In the genomic region with DNA sequence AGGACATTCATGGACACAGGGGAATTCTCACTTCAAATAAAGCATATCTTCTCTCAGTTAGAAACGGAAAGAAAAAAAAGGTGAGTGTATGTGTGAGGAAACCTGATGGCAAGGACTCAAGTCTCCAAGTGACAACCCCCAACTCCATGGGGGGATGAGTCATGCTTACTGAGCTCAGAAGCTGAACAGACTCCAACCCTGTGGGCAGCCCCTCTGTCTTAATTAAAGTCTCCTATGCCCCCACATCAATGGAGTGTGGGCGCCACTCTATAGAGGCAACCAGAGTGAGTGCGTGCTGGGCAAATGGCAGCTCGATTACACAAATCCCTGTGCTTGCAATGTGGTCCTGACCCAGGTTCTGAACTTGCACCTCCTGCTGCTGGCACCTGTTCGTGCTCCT, we compare ENCODE assay signal across 28 cellular contexts.
DNase-seq lines count a peak whose midpoint lies in the region; ATAC-seq, FAIRE-seq and TF ChIP-seq lines count a peak whose summit lies in the region.
"Had no signal": no experiment of that assay in that cellular context is flagged by ENCODE, and none has a peak within 500 bp of the region (broad histone marks: within the 10 kb centered on the region; RNA-seq: fewer than 3 reads in every experiment).

No MANE protein-coding gene starts in this region.

- no peak overlapping the region for H3K4me3 Mint-ChIP-seq in activated CD8-positive, alpha-beta T cell treated with anti-CD3 and anti-CD28 coated beads for 36 hours
- H3K4me3 Mint-ChIP-seq in activated CD8-positive, alpha-beta T cell treated with anti-CD3 and anti-CD28 coated beads, Interleukin-2, amount 10 ng/mL, durations not matched to agents 7 days and 5 days: no peak overlapping the region
- H3K4me3 Mint-ChIP-seq in activated CD4-positive, alpha-beta T cell treated with anti-CD3 and anti-CD28 coated beads, Interleukin-2, amount 10 ng/mL, durations not matched to agents 24 days and 14 days: no peak overlapping the region

- peak; percentile 32 for FAIRE-seq in bronchial epithelial cell (lab: Jason Lieb, UNC)
- FAIRE-seq: GM18507, HTR-8/SVneo had no signal

- no peaks in the 10 kb centered on the region for H3K27me3 Mint-ChIP-seq in activated CD8-positive, alpha-beta T cell treated with anti-CD3 and anti-CD28 coated beads for 36 hours
- H3K27me3 Mint-ChIP-seq in activated CD8-positive, alpha-beta T cell treated with anti-CD3 and anti-CD28 coated beads, Interleukin-2, amount 10 ng/mL, durations not matched to agents 7 days and 5 days (ENCODE audit: low read depth): no peaks in the 10 kb centered on the region
- H3K27me3 Mint-ChIP-seq in activated CD4-positive, alpha-beta T cell treated with anti-CD3 and anti-CD28 coated beads, Interleukin-2, amount 10 ng/mL, durations not matched to agents 24 days and 14 days: no peaks in the 10 kb centered on the region

- POLR2A ChIA-PET in activated CD8-positive, alpha-beta T cell treated with anti-CD3 and anti-CD28 coated beads for 36 hours (lab: Charles Lee): no interaction called here
- POLR2A ChIA-PET in activated CD8-positive, alpha-beta T cell treated with anti-CD3 and anti-CD28 coated beads, Interleukin-2, amount 10 ng/mL, durations not matched to agents 7 days and 5 days (lab: Charles Lee): no interaction called here

- no peaks in the 10 kb centered on the region for H3K9me3 ChIP-seq in lower lobe of right lung
- H3K9me3 ChIP-seq: SJSA1 had no signal

- ATAC-seq in activated CD8-positive, alpha-beta T cell treated with anti-CD3 and anti-CD28 coated beads for 36 hours: no peak
- no peak for ATAC-seq in activated CD8-positive, alpha-beta T cell treated with anti-CD3 and anti-CD28 coated beads, Interleukin-2, amount 10 ng/mL, durations not matched to agents 7 days and 5 days
- no peak for ATAC-seq in lower lobe of right lung
- ATAC-seq: Right ventricle myocardium inferior had no signal

- H3K4me1 ChIP-seq in lower lobe of right lung: no peaks in the 10 kb centered on the region
- H3K4me1 ChIP-seq: SJSA1 had no signal

- TF ChIP-seq CTCF in activated CD8-positive, alpha-beta T cell treated with anti-CD3 and anti-CD28 coated beads for 36 hours (IDR thresholded peaks at IDR 0.05): no peak
- TF ChIP-seq CTCF in NB4 (IDR thresholded peaks at IDR 0.05; ENCODE audit: low read depth, low read length) (no peak), bronchial epithelial cell (IDR thresholded peaks at IDR 0.05; ENCODE audit: insufficient read depth, low read length, severe bottlenecking) (no peak), lower lobe of right lung (IDR thresholded peaks at IDR 0.05) (no peak)

- no peak overlapping the region for H3K27ac Mint-ChIP-seq in activated CD8-positive, alpha-beta T cell treated with anti-CD3 and anti-CD28 coated beads for 36 hours
- no peak overlapping the region for H3K27ac Mint-ChIP-seq in activated CD8-positive, alpha-beta T cell treated with anti-CD3 and anti-CD28 coated beads, Interleukin-2, amount 10 ng/mL, durations not matched to agents 7 days and 5 days
- no peak overlapping the region for H3K27ac Mint-ChIP-seq in activated CD4-positive, alpha-beta T cell treated with anti-CD3 and anti-CD28 coated beads, Interleukin-2, amount 10 ng/mL, durations not matched to agents 24 days and 14 days

- no peak overlapping the region for H3K27ac ChIP-seq in lower lobe of right lung
- H3K27ac ChIP-seq: PC-9, SJSA1 had no signal

- H3K36me3 Mint-ChIP-seq in activated CD8-positive, alpha-beta T cell treated with anti-CD3 and anti-CD28 coated beads for 36 hours (ENCODE audit: low read depth): no peaks in the 10 kb centered on the region
- H3K36me3 Mint-ChIP-seq in activated CD8-positive, alpha-beta T cell treated with anti-CD3 and anti-CD28 coated beads, Interleukin-2, amount 10 ng/mL, durations not matched to agents 7 days and 5 days (ENCODE audit: low read depth): no peaks in the 10 kb centered on the region
- no peaks in the 10 kb centered on the region for H3K36me3 Mint-ChIP-seq in activated CD4-positive, alpha-beta T cell treated with anti-CD3 and anti-CD28 coated beads, Interleukin-2, amount 10 ng/mL, durations not matched to agents 24 days and 14 days (ENCODE audit: low read depth)

- DNase-seq in activated CD8-positive, alpha-beta T cell treated with anti-CD3 and anti-CD28 coated beads for 36 hours: peak; percentile 5
- no peak for DNase-seq in activated CD8-positive, alpha-beta T cell treated with anti-CD3 and anti-CD28 coated beads, Interleukin-2, amount 10 ng/mL, durations not matched to agents 7 days and 5 days
- DNase-seq in NB4 (ENCODE audit: low read depth) (peak; percentile 31), bronchial epithelial cell (ENCODE audit: low read depth) (no peak), NCI-H510A treated with DMSO at 0.1 percent for 48 hours (lab: John Stamatoyannopoulos, UW) (no peak), lower lobe of right lung (no peak)
- no peak for DNase-seq in activated CD4-positive, alpha-beta T cell treated with anti-CD3 and anti-CD28 coated beads, Interleukin-2, amount 10 ng/mL, durations not matched to agents 24 days and 14 days
- DNase-seq: 8988T; ACHN; Calu3; DMS79 treated with DMSO at 0.1 percent for 48 hours; H7; KBM-7; MM.1S; NCI-H1048; NCI-H1417; NCI-H1694; NCI-H2029 treated with DMSO at 0.1 percent for 48 hours; NCI-H2171; NCI-H226; NCI-H524; NCI-H774; NK-92 treated with Interleukin-12 subunit alpha and Interleukin-12 subunit beta, amount 100 ng/mL, for 24 hours; PC-9 had no signal

- H3K4me3 ChIP-seq in NB4 (ENCODE audit: low read depth, low read length) (no peak overlapping the region), bronchial epithelial cell (ENCODE audit: low read depth, low read length) (no peak overlapping the region), lower lobe of right lung (no peak overlapping the region)
- H3K4me3 ChIP-seq: PC-9, SJSA1 had no signal

- H3K27me3 ChIP-seq in bronchial epithelial cell (ENCODE audit: control insufficient read depth, insufficient read depth, low read length) (no peaks in the 10 kb centered on the region), lower lobe of right lung (ENCODE audit: low read depth) (no peaks in the 10 kb centered on the region)
- H3K27me3 ChIP-seq: SJSA1 had no signal

- CTCF ChIA-PET in activated CD8-positive, alpha-beta T cell treated with anti-CD3 and anti-CD28 coated beads for 36 hours (lab: Charles Lee): no interaction called here
- CTCF ChIA-PET in activated CD8-positive, alpha-beta T cell treated with anti-CD3 and anti-CD28 coated beads, Interleukin-2, amount 10 ng/mL, durations not matched to agents 7 days and 5 days (lab: Charles Lee): no interaction called here

- TF ChIP-seq POLR2A in NB4 (IDR thresholded peaks at IDR 0.05; ENCODE audit: extremely low read depth, insufficient read length): no peak

- H3K36me3 ChIP-seq in bronchial epithelial cell (ENCODE audit: control insufficient read depth, insufficient read depth, low read length): no peaks in the 10 kb centered on the region
- no peaks in the 10 kb centered on the region for H3K36me3 ChIP-seq in lower lobe of right lung
- H3K36me3 ChIP-seq: SJSA1 had no signal

- intact Hi-C loops in activated CD8-positive, alpha-beta T cell treated with anti-CD3 and anti-CD28 coated beads for 36 hours (cut with micrococcal nuclease): no loop called here
- intact Hi-C loops in lower lobe of right lung (cut with DNase I): no loop called here
- intact Hi-C loops in activated CD4-positive, alpha-beta T cell treated with anti-CD3 and anti-CD28 coated beads, Interleukin-2, amount 10 ng/mL, durations not matched to agents 24 days and 14 days (cut with micrococcal nuclease): no loop called here

- no peaks in the 10 kb centered on the region for H3K9me3 Mint-ChIP-seq in activated CD8-positive, alpha-beta T cell treated with anti-CD3 and anti-CD28 coated beads for 36 hours
- H3K9me3 Mint-ChIP-seq in activated CD8-positive, alpha-beta T cell treated with anti-CD3 and anti-CD28 coated beads, Interleukin-2, amount 10 ng/mL, durations not matched to agents 7 days and 5 days (ENCODE audit: insufficient read depth): no peaks in the 10 kb centered on the region
- no peaks in the 10 kb centered on the region for H3K9me3 Mint-ChIP-seq in activated CD4-positive, alpha-beta T cell treated with anti-CD3 and anti-CD28 coated beads, Interleukin-2, amount 10 ng/mL, durations not matched to agents 24 days and 14 days

- H3K4me1 Mint-ChIP-seq in activated CD8-positive, alpha-beta T cell treated with anti-CD3 and anti-CD28 coated beads for 36 hours (ENCODE audit: low read depth): no peaks in the 10 kb centered on the region
- no peaks in the 10 kb centered on the region for H3K4me1 Mint-ChIP-seq in activated CD8-positive, alpha-beta T cell treated with anti-CD3 and anti-CD28 coated beads, Interleukin-2, amount 10 ng/mL, durations not matched to agents 7 days and 5 days (ENCODE audit: low read depth)
- H3K4me1 Mint-ChIP-seq in activated CD4-positive, alpha-beta T cell treated with anti-CD3 and anti-CD28 coated beads, Interleukin-2, amount 10 ng/mL, durations not matched to agents 24 days and 14 days: no peaks in the 10 kb centered on the region

Comparison
In these comparisons a context has a peak if more than half of its experiments do, and no peak if none do; other contexts are left out.
1. DNase-seq: peak in activated CD8-positive, alpha-beta T cell treated with anti-CD3 and anti-CD28 coated beads for 36 hours (single experiment) and NB4 (single experiment); none in activated CD8-positive, alpha-beta T cell treated with anti-CD3 and anti-CD28 coated beads, Interleukin-2, amount 10 ng/mL, durations not matched to agents 7 days and 5 days (single experiment), bronchial epithelial cell (single experiment), NCI-H510A treated with DMSO at 0.1 percent for 48 hours (single experiment), lower lobe of right lung (single experiment) and activated CD4-positive, alpha-beta T cell treated with anti-CD3 and anti-CD28 coated beads, Interleukin-2, amount 10 ng/mL, durations not matched to agents 24 days and 14 days (single experiment).